Comparison of ENCODE assay signal across 27 cellular contexts in genomic region chr4:157195374-157195773, GRCh38.
"Had no signal": no experiment of that assay in that cellular context is flagged by ENCODE, and none has a peak within 500 bp of the region (broad histone marks: within the 10 kb centered on the region; RNA-seq: fewer than 3 reads in every experiment).

No MANE protein-coding gene starts in this region.

- H3K27me3 ChIP-seq: stomach, suprapubic skin, testis, thyroid gland, tibial artery, tibial nerve, transverse colon, upper lobe of left lung, upper lobe of right lung, uterus, vagina had no signal

- H3K27me3 Mint-ChIP-seq: stimulated activated naive B cell treated with anti-CD40 and anti-IgM and Interleukin-4, amounts not matched to agents 10 μg/mL and 1 μg/mL and 100 μg/mL, for 72 hours; stimulated activated naive CD8-positive, alpha-beta T cell treated with anti-CD3 and anti-CD28 coated beads, Interleukin-15, amount 100 ng/mL, for 72 hours; stimulated activated naive CD8-positive, alpha-beta T cell treated with anti-CD3 and anti-CD28 coated beads, Interleukin-15, Interleukin-2, amounts not matched to agents 100 ng/mL and 50 ng/mL, for 24 hours; type B pancreatic cell had no signal

- H3K27ac Mint-ChIP-seq: stimulated activated effector memory CD8-positive, alpha-beta T cell treated with anti-CD3 and anti-CD28 coated beads, Interleukin-12 subunit alpha, Interleukin-12 subunit beta, amount 100 ng/mL, for 72 hours; stimulated activated naive B cell treated with anti-CD40 and anti-IgM and Interleukin-4, amounts not matched to agents 10 μg/mL and 1 μg/mL and 100 μg/mL, for 72 hours; stimulated activated naive CD8-positive, alpha-beta T cell treated with anti-CD3 and anti-CD28 coated beads, Interleukin-15, amount 100 ng/mL, for 72 hours; stimulated activated naive CD8-positive, alpha-beta T cell treated with anti-CD3 and anti-CD28 coated beads, Interleukin-15, Interleukin-2, amounts not matched to agents 100 ng/mL and 50 ng/mL, for 24 hours; type B pancreatic cell had no signal

- H3K4me3 ChIP-seq: stomach, suprapubic skin, testis, thoracic aorta, thyroid gland, tibial artery, tibial nerve, transverse colon, upper lobe of left lung, upper lobe of right lung, uterus, vagina had no signal

- H3K36me3 ChIP-seq: stomach, suprapubic skin, thoracic aorta, thyroid gland, tibial artery, tibial nerve, transverse colon, upper lobe of left lung, upper lobe of right lung, uterus, vagina had no signal

- H3K4me1 Mint-ChIP-seq: stimulated activated effector memory CD8-positive, alpha-beta T cell treated with anti-CD3 and anti-CD28 coated beads, Interleukin-12 subunit alpha, Interleukin-12 subunit beta, amount 100 ng/mL, for 72 hours; stimulated activated naive B cell treated with anti-CD40 and anti-IgM and Interleukin-4, amounts not matched to agents 10 μg/mL and 1 μg/mL and 100 μg/mL, for 72 hours; stimulated activated naive CD8-positive, alpha-beta T cell treated with anti-CD3 and anti-CD28 coated beads, Interleukin-15, amount 100 ng/mL, for 72 hours had no signal

- H3K27ac ChIP-seq: stomach, suprapubic skin, testis, thoracic aorta, thyroid gland, tibial artery, tibial nerve, transverse colon, upper lobe of left lung, upper lobe of right lung, uterus, vagina had no signal

- H3K4me3 Mint-ChIP-seq: stimulated activated effector memory CD8-positive, alpha-beta T cell treated with anti-CD3 and anti-CD28 coated beads, Interleukin-12 subunit alpha, Interleukin-12 subunit beta, amount 100 ng/mL, for 72 hours; stimulated activated naive B cell treated with anti-CD40 and anti-IgM and Interleukin-4, amounts not matched to agents 10 μg/mL and 1 μg/mL and 100 μg/mL, for 72 hours; stimulated activated naive CD8-positive, alpha-beta T cell treated with anti-CD3 and anti-CD28 coated beads, Interleukin-15, amount 100 ng/mL, for 72 hours; stimulated activated naive CD8-positive, alpha-beta T cell treated with anti-CD3 and anti-CD28 coated beads, Interleukin-15, Interleukin-2, amounts not matched to agents 100 ng/mL and 50 ng/mL, for 24 hours; type B pancreatic cell had no signal

- H3K36me3 Mint-ChIP-seq: stimulated activated effector memory CD8-positive, alpha-beta T cell treated with anti-CD3 and anti-CD28 coated beads, Interleukin-12 subunit alpha, Interleukin-12 subunit beta, amount 100 ng/mL, for 72 hours; stimulated activated naive B cell treated with anti-CD40 and anti-IgM and Interleukin-4, amounts not matched to agents 10 μg/mL and 1 μg/mL and 100 μg/mL, for 72 hours; type B pancreatic cell had no signal

- H3K9me3 ChIP-seq: stomach, suprapubic skin, testis, thoracic aorta, thyroid gland, tibial artery, tibial nerve, transverse colon, upper lobe of left lung, upper lobe of right lung, uterus, vagina had no signal

- H3K4me1 ChIP-seq: stomach, suprapubic skin, testis, thyroid gland, tibial artery, tibial nerve, transverse colon, upper lobe of left lung, upper lobe of right lung, uterus, vagina had no signal

- ATAC-seq: stimulated activated effector memory CD8-positive, alpha-beta T cell treated with anti-CD3 and anti-CD28 coated beads, Interleukin-12 subunit alpha, Interleukin-12 subunit beta, amount 100 ng/mL, for 72 hours; stimulated activated naive B cell treated with anti-CD40 and anti-IgM and Interleukin-4, amounts not matched to agents 10 μg/mL and 1 μg/mL and 100 μg/mL, for 72 hours; stimulated activated naive CD8-positive, alpha-beta T cell treated with anti-CD3 and anti-CD28 coated beads, Interleukin-15, amount 100 ng/mL, for 72 hours; stimulated activated naive CD8-positive, alpha-beta T cell treated with anti-CD3 and anti-CD28 coated beads, Interleukin-15, Interleukin-2, amounts not matched to agents 100 U/mL and 50 U/mL, for 24 hours; upper lobe of right lung had no signal

- H3K9me3 Mint-ChIP-seq: stimulated activated naive B cell treated with anti-CD40 and anti-IgM and Interleukin-4, amounts not matched to agents 10 μg/mL and 1 μg/mL and 100 μg/mL, for 72 hours; stimulated activated naive CD8-positive, alpha-beta T cell treated with anti-CD3 and anti-CD28 coated beads, Interleukin-15, amount 100 ng/mL, for 72 hours; stimulated activated naive CD8-positive, alpha-beta T cell treated with anti-CD3 and anti-CD28 coated beads, Interleukin-15, Interleukin-2, amounts not matched to agents 100 ng/mL and 50 ng/mL, for 24 hours; type B pancreatic cell had no signal

- DNase-seq: stimulated activated CD4-positive, alpha-beta T cell treated with anti-CD3 and anti-CD28 coated beads, Interleukin-2, amount 100 ng/mL, for 48 hours; stimulated activated CD4-positive, alpha-beta T cell treated with anti-CD3 and anti-CD28 coated beads, Interleukin-4, amount 100 ng/mL, for 1 hour; stimulated activated CD4-positive, alpha-beta T cell treated with anti-CD3 and anti-CD28 coated beads, Interleukin-4, amount 100 ng/mL, for 24 hours; stimulated activated CD4-positive, alpha-beta T cell treated with anti-CD3 and anti-CD28 coated beads, Interleukin-4, amount 100 ng/mL, for 4 hours; stimulated activated CD8-positive, alpha-beta memory T cell treated with anti-CD3 and anti-CD28 coated beads, Interleukin-4, amount 100 ng/mL, for 48 hours; stimulated activated naive B cell treated with anti-CD40 and anti-IgM and Interleukin-4, amounts not matched to agents 10 μg/mL and 1 μg/mL and 100 μg/mL, for 72 hours; stimulated activated naive CD4-positive, alpha-beta T cell; stimulated activated naive CD4-positive, alpha-beta T cell treated with Interleukin-2 at 50 U/mL for 16 hours; stimulated activated naive CD8-positive, alpha-beta T cell treated with anti-CD3 and anti-CD28 coated beads, Interleukin-15, amount 100 ng/mL, for 72 hours; stimulated activated naive CD8-positive, alpha-beta T cell treated with anti-CD3 and anti-CD28 coated beads, Interleukin-15, Interleukin-2, amounts not matched to agents 100 U/mL and 50 U/mL, for 24 hours; stomach; substantia nigra; testis; thyroid gland; tibial artery; transverse colon; trophoblast cell; upper lobe of left lung; upper lobe of right lung; uterus had no signal
